8 cellular contexts compared by ENCODE assay signal in the genomic region with DNA sequence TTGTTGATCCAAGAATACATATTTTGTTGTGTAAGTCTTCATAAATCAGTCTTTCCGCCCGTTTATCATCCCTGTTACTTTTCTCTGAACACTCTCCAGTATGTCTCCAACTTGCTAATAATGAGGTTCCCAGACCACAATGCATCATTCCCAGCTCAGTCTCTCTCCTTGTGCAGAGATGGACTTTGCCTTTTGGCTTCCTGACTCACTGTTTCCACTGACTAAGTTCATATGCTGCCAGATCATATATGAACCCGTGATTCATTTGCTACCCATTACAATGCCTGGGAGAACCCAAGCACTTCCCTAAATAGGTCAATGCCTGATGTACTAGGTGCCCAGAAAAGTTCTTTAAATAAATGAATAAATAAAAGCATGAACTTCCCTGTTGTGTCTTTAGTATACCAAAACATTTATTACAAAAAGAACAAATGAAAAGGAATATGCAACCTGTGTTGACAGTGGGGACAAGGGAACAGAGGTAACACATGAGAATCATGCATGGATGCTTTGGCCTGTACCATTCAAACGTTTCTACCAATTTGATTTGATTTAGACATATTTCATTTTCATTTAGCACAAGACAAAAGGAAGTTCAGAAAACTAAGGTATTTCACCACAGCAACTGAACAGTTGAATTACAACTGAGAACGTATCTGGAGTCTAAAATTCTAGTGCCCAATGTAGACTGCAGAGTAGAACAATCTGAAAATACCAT.
A peak's percentile ranks its signal among the peaks of the same experiment; 100 is the strongest.
DNase-seq lines count a peak whose midpoint lies in the region; ATAC-seq, FAIRE-seq and TF ChIP-seq lines count a peak whose summit lies in the region.

No MANE protein-coding gene starts in this region.

- H3K36me3 Mint-ChIP-seq in CD4-positive, CD25-positive, alpha-beta regulatory T cell, result no peaks in the 10 kb centered on the region
- H3K36me3 Mint-ChIP-seq in dendritic cell treated with granulocyte-macrophage colony-stimulating factor and Interleukin-4, amounts not matched to agents 40 ng/mL and 50 ng/mL, for 4 days (ENCODE audit: low read depth), result no peaks in the 10 kb centered on the region

- peak overlapping the region in 1 of 3 donors; percentile 68 for H3K27ac Mint-ChIP-seq in CD4-positive, CD25-positive, alpha-beta regulatory T cell
- H3K27ac Mint-ChIP-seq in dendritic cell treated with granulocyte-macrophage colony-stimulating factor and Interleukin-4, amounts not matched to agents 40 ng/mL and 50 ng/mL, for 4 days, result peak overlapping the region; percentile 66

- ATAC-seq in CD4-positive, CD25-positive, alpha-beta regulatory T cell (ENCODE audit: low read depth in 2 of 2), result peak in 1 of 2 donors; percentile 29
- ATAC-seq in GM19452 (IDR thresholded peaks at IDR 0.05; ENCODE audit: unreplicated experiment), result peak; percentile 52
- ATAC-seq in stimulated activated naive CD8-positive, alpha-beta T cell treated with anti-CD3 and anti-CD28 coated beads, Interleukin-15, Interleukin-2, amounts not matched to agents 100 U/mL and 50 U/mL, for 24 hours, result peak; percentile 90

- peaks cover 4% of the 10 kb centered on the region for H3K27me3 ChIP-seq in CD4-positive, CD25-positive, alpha-beta regulatory T cell (ENCODE audit: control insufficient read depth, insufficient read depth, low read length)

- no peaks in the 10 kb centered on the region for H3K36me3 ChIP-seq in CD4-positive, CD25-positive, alpha-beta regulatory T cell (ENCODE audit: control insufficient read depth, insufficient read depth, low read length)
- no peaks in the 10 kb centered on the region for H3K36me3 ChIP-seq in kidney (ENCODE audit: control insufficient read depth in 1 of 2, insufficient read depth in 2 of 2, low read length in 2 of 2)

- no peak overlapping the region for H3K9ac ChIP-seq in kidney (ENCODE audit: low read length in 2 of 2)

- peaks cover 4 to 22% (median 16%) of the 10 kb centered on the region in 4 donors for H3K4me1 Mint-ChIP-seq in CD4-positive, CD25-positive, alpha-beta regulatory T cell
- H3K4me1 Mint-ChIP-seq in dendritic cell treated with granulocyte-macrophage colony-stimulating factor and Interleukin-4, amounts not matched to agents 40 ng/mL and 50 ng/mL, for 4 days (ENCODE audit: low read depth), result peaks cover 42% of the 10 kb centered on the region

- peak overlapping the region; percentile 51 for H3K4me3 ChIP-seq in CD4-positive, CD25-positive, alpha-beta regulatory T cell (ENCODE audit: low read depth, low read length)
- no peak overlapping the region for H3K4me3 ChIP-seq in kidney (ENCODE audit: low read length in 2 of 2)

- peaks cover 0 to 3% (median 2%) of the 10 kb centered on the region in 7 donors for H3K9me3 Mint-ChIP-seq in CD4-positive, CD25-positive, alpha-beta regulatory T cell
- H3K9me3 Mint-ChIP-seq in dendritic cell treated with granulocyte-macrophage colony-stimulating factor and Interleukin-4, amounts not matched to agents 40 ng/mL and 50 ng/mL, for 4 days, result no peaks in the 10 kb centered on the region

- FAIRE-seq in kidney (lab: Jason Lieb, UNC), result no peak

- no peaks in the 10 kb centered on the region for H3K9me3 ChIP-seq in CD4-positive, CD25-positive, alpha-beta regulatory T cell (ENCODE audit: control insufficient read depth in 2 of 2, low read length in 2 of 2)
- H3K9me3 ChIP-seq in kidney (ENCODE audit: control insufficient read depth in 1 of 2, low read length in 2 of 2), result no peaks in the 10 kb centered on the region

- DNase-seq in CD4-positive, CD25-positive, alpha-beta regulatory T cell, result peak in 1 of 3 donors; percentile 64
- peak; percentile 2 for DNase-seq in HK-2 (ENCODE audit: unreplicated experiment)
- DNase-seq in stimulated activated naive CD8-positive, alpha-beta T cell treated with anti-CD3 and anti-CD28 coated beads, Interleukin-15, Interleukin-2, amounts not matched to agents 100 U/mL and 50 U/mL, for 24 hours, result peak; percentile 28
- DNase-seq in kidney, result no peak
- no peak for DNase-seq in NCI-H128 (lab: John Stamatoyannopoulos, UW; ENCODE audit: unreplicated experiment)
- DNase-seq in kidney glomerular epithelial cell (lab: John Stamatoyannopoulos, UW), result no peak

- H3K27ac ChIP-seq in CD4-positive, CD25-positive, alpha-beta regulatory T cell (ENCODE audit: insufficient read depth, low read length, poor library complexity, severe bottlenecking), result no peak overlapping the region
- no peak overlapping the region for H3K27ac ChIP-seq in kidney (ENCODE audit: low read depth in 2 of 2, low read length in 2 of 2)

- intact Hi-C loops in dendritic cell treated with granulocyte-macrophage colony-stimulating factor and Interleukin-4, amounts not matched to agents 40 ng/mL and 50 ng/mL, for 4 days (cut with micrococcal nuclease), result loop anchor here (5.0 to 10.0 kb wide), 2 partner anchors 60 to 338 kb away; no protein-coding TSS in a partner anchor
- intact Hi-C loops in kidney (cut with DNase I), result no loop called here

- H3K27me3 Mint-ChIP-seq in CD4-positive, CD25-positive, alpha-beta regulatory T cell, result peaks cover 5% of the 10 kb centered on the region
- no peaks in the 10 kb centered on the region for H3K27me3 Mint-ChIP-seq in dendritic cell treated with granulocyte-macrophage colony-stimulating factor and Interleukin-4, amounts not matched to agents 40 ng/mL and 50 ng/mL, for 4 days

- TF ChIP-seq CTCF in kidney (IDR thresholded peaks at IDR 0.05; ENCODE audit: borderline replicate concordance, extremely low read depth, insufficient read depth), result no peak

- H3K4me3 Mint-ChIP-seq in CD4-positive, CD25-positive, alpha-beta regulatory T cell, result peak overlapping the region; percentile 6 to 41 (median 19)
- no peak overlapping the region for H3K4me3 Mint-ChIP-seq in dendritic cell treated with granulocyte-macrophage colony-stimulating factor and Interleukin-4, amounts not matched to agents 40 ng/mL and 50 ng/mL, for 4 days

- peaks cover 4% of the 10 kb centered on the region for H3K4me1 ChIP-seq in CD4-positive, CD25-positive, alpha-beta regulatory T cell (ENCODE audit: control insufficient read depth, insufficient read depth, low read length, poor library complexity, severe bottlenecking)
- H3K4me1 ChIP-seq in kidney (ENCODE audit: control insufficient read depth in 1 of 2, insufficient read depth in 1 of 2, low read depth in 1 of 2, low read length in 2 of 2), result no peaks in the 10 kb centered on the region

Comparison
In these comparisons a context has a peak if more than half of its experiments do, and no peak if none do; other contexts are left out.
1. DNase-seq: peak in HK-2 (single experiment) and stimulated activated naive CD8-positive, alpha-beta T cell treated with anti-CD3 and anti-CD28 coated beads, Interleukin-15, Interleukin-2, amounts not matched to agents 100 U/mL and 50 U/mL, for 24 hours (single experiment); none in kidney (single experiment), NCI-H128 (single experiment) and kidney glomerular epithelial cell (single experiment).